Comparison of ENCODE assay signal across 23 cellular contexts in the genomic region with DNA sequence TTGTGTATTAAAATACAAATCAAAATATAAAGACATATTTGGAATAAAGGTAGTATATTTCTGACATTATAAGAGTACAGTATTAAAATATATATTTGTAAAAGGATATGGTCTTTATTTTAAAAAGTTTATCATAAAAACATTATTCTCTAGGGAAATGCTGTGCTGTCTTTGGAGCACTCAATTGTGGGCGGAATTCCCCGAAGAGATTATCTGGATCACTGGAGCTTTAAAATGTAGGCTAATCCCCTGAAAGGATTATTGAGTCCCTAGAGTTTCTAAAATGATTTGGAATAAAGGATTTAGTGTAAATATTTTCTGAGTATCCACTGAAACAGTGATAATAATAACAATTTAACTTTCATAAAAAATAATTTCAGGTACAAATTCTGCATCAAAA.
"Had no signal": no experiment of that assay in that cellular context is flagged by ENCODE, and none has a peak within 500 bp of the region (broad histone marks: within the 10 kb centered on the region; RNA-seq: fewer than 3 reads in every experiment).

No MANE protein-coding gene starts in this region.

- H3K9ac ChIP-seq: SK-N-SH had no signal

- DNase-seq: activated CD4-positive, alpha-beta T cell treated with anti-CD3 and anti-CD28 coated beads for 48 hours; activated CD4-positive, alpha-beta T cell treated with anti-CD3 and anti-CD28 coated beads, Interleukin-2, amount 50 U/mL, for 48 hours; activated CD4-positive, CD25-positive, alpha-beta regulatory T cell treated with anti-CD3 and anti-CD28 coated beads, Interleukin-2, amount 50 U/mL, for 72 hours; activated CD8-positive, alpha-beta memory T cell treated with anti-CD3 and anti-CD28 coated beads, Interleukin-2, amount 10 ng/mL, durations not matched to agents 7 days and 5 days; activated effector memory CD4-positive, alpha-beta T cell treated with Interleukin-2 at 50 U/mL for 16 hours; activated naive CD4-positive, alpha-beta T cell; activated T-cell treated with anti-CD3 and anti-CD28 coated beads, Interleukin-2, amount 50 U/mL, for 24 hours; aorta; caudate nucleus; MM.1S; NCI-H1105 treated with DMSO at 0.1 percent for 48 hours; NCI-H1436 treated with DMSO at 0.1 percent for 48 hours; NCI-H187; NCI-H2081; NCI-H446; NCI-H526; NCI-H774; NK-92 treated with Interleukin-12 subunit alpha and Interleukin-12 subunit beta, amount 100 ng/mL, for 24 hours; OCI-M1; RPMI8226; SK-N-SH; T-helper 1 cell had no signal

- H3K27ac ChIP-seq: breast epithelium had no signal

- H3K4me1 ChIP-seq: breast epithelium had no signal

- H3K4me2 ChIP-seq: SK-N-SH had no signal

- H3K4me3 ChIP-seq: breast epithelium had no signal

- H3K9me3 ChIP-seq: SK-N-SH had no signal

- H3K27me3 ChIP-seq: breast epithelium had no signal

- H3K36me3 ChIP-seq: breast epithelium had no signal
